Comparison of ENCODE assay signal across 12 cellular contexts in the genomic region with DNA sequence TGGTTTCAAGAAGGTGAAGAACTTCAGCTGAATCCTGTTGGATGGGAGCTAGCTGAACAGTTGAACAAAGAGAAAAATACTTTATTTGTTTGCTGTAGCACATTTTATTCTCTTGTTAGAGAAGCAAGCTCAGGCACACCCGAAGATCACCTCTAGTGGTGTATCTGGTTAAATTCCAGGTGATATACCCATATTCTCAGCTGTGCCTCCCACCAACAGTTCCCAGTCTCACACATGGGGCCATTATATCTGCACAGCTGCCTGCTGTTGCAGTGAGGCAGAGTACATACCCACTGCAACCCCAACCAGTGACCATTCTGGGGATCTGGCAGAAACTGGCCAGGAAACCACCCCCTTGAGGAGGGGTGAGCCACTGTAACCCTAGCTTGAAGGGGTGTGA.
"Had no signal": no experiment of that assay in that cellular context is flagged by ENCODE, and none has a peak within 500 bp of the region (broad histone marks: within the 10 kb centered on the region; RNA-seq: fewer than 3 reads in every experiment).

No MANE protein-coding gene starts in this region.

- DNase-seq: activated CD4-positive, alpha-beta memory T cell treated with anti-CD3 and anti-CD28 coated beads for 36 hours; activated naive CD4-positive, alpha-beta T cell treated with Interleukin-2 at 50 U/mL for 16 hours; activated naive CD8-positive, alpha-beta T cell treated with anti-CD3 and anti-CD28 coated beads, Interleukin-2, amount 50 U/mL, for 24 hours; foreskin melanocyte; heart right ventricle; islet precursor cell; left lung; pancreas; stimulated activated CD4-positive, alpha-beta T cell treated with anti-CD3 and anti-CD28 coated beads, Interleukin-4, amount 100 ng/mL, for 24 hours; T-helper 9 cell; transverse colon had no signal

- H3K27ac Mint-ChIP-seq: activated CD4-positive, alpha-beta memory T cell treated with anti-CD3 and anti-CD28 coated beads for 36 hours; activated naive CD8-positive, alpha-beta T cell treated with anti-CD3 and anti-CD28 coated beads, Interleukin-2, amount 50 U/mL, for 24 hours; neural progenitor cell had no signal

- H3K9me3 Mint-ChIP-seq: activated CD4-positive, alpha-beta memory T cell treated with anti-CD3 and anti-CD28 coated beads for 36 hours; activated naive CD8-positive, alpha-beta T cell treated with anti-CD3 and anti-CD28 coated beads, Interleukin-2, amount 50 U/mL, for 24 hours; neural progenitor cell had no signal

- H3K27me3 Mint-ChIP-seq: activated CD4-positive, alpha-beta memory T cell treated with anti-CD3 and anti-CD28 coated beads for 36 hours; activated naive CD8-positive, alpha-beta T cell treated with anti-CD3 and anti-CD28 coated beads, Interleukin-2, amount 50 U/mL, for 24 hours had no signal

- H3K4me3 Mint-ChIP-seq: activated CD4-positive, alpha-beta memory T cell treated with anti-CD3 and anti-CD28 coated beads for 36 hours; activated naive CD8-positive, alpha-beta T cell treated with anti-CD3 and anti-CD28 coated beads, Interleukin-2, amount 50 U/mL, for 24 hours; neural progenitor cell had no signal

- ATAC-seq: activated naive CD8-positive, alpha-beta T cell treated with anti-CD3 and anti-CD28 coated beads, Interleukin-2, amount 50 U/mL, for 24 hours; heart right ventricle; left lung; pancreas had no signal
